8 cellular contexts compared by ENCODE assay signal in genomic region chr3:142447308-142447851, GRCh38. TPM values are rescaled to one million over a fixed set of nuclear protein-coding genes. Genes with fewer than 3 reads are reported as not detected.
DNase-seq lines count a peak whose midpoint lies in the region; ATAC-seq, FAIRE-seq and TF ChIP-seq lines count a peak whose summit lies in the region.

No MANE protein-coding gene starts in this region.

- peaks cover 9% of the 10 kb centered on the region for H3K9me3 Mint-ChIP-seq in WTC11

- in situ Hi-C loops in KBM-7 (cut with MboI; ENCODE audit: low pct_unique_long_range_greater_than_20kb, low sequenced_read_pairs), result no loop called here

- ATAC-seq in WTC11, result peak; percentile 37

- H3K36me3 ChIP-seq in bronchial epithelial cell (ENCODE audit: control insufficient read depth, insufficient read depth, low read length), result no peaks in the 10 kb centered on the region

- no peak for FAIRE-seq in bronchial epithelial cell (lab: Jason Lieb, UNC)

- DNase-seq in GF-D8 (lab: John Stamatoyannopoulos, UW) (peak; percentile 21), GOT3 (lab: John Stamatoyannopoulos, UW) (peak; percentile 31), M059J (ENCODE audit: low read depth) (peak; percentile 67), WTC11 (ENCODE audit: low spot score) (peak; percentile 30), bronchial epithelial cell (ENCODE audit: low read depth) (peak; percentile 29), inferior parietal cortex (ENCODE audit: extremely low spot score) (peak; percentile 47), KBM-7 (no peak)
- peak; percentile 6 to 31 (median 19) for DNase-seq in stimulated activated CD4-positive, alpha-beta T cell treated with anti-CD3 and anti-CD28 coated beads, Interleukin-12 subunit alpha, Interleukin-12 subunit beta, amount 100 ng/mL, for 48 hours (ENCODE audit: low read depth in 2 of 3, low spot score in 1 of 3)

- peak overlapping the region; percentile 99 for H3K27ac Mint-ChIP-seq in WTC11

- CTCF ChIA-PET in WTC11 (lab: Charles Lee), result no interaction called here

- H3K4me3 Mint-ChIP-seq in WTC11, result peak overlapping the region; percentile 98

- no peaks in the 10 kb centered on the region; the same call in 1 of the 2 replicates for H3K27me3 Mint-ChIP-seq in WTC11 (ENCODE audit: low read depth)

- TF ChIP-seq CTCF in WTC11 (IDR thresholded peaks at IDR 0.05) (no peak), bronchial epithelial cell (IDR thresholded peaks at IDR 0.05; ENCODE audit: insufficient read depth, low read length, severe bottlenecking) (no peak)

- peak overlapping the region; percentile 99 for H3K4me3 ChIP-seq in bronchial epithelial cell (ENCODE audit: low read depth, low read length)

- H3K27me3 ChIP-seq in bronchial epithelial cell (ENCODE audit: control insufficient read depth, insufficient read depth, low read length), result no peaks in the 10 kb centered on the region

- peaks cover 19% of the 10 kb centered on the region for H3K4me1 Mint-ChIP-seq in WTC11

- POLR2A ChIA-PET in WTC11 (lab: Charles Lee), result interaction anchor here (0.5 kb wide), 1 partner anchor 435 kb away, joined by 6 read pairs; no protein-coding TSS in a partner anchor

- H3K36me3 Mint-ChIP-seq in WTC11, result peaks cover 13% of the 10 kb centered on the region

TF ChIP-seq in WTC11, 78 proteins besides CTCF, POLR2A, EP300 and RAD21:
- 0 out of 2 replicates have a peak, but pooled peaks have one; percentile 16 for TF ChIP-seq ZNF232 (CRISPR knock-in tag; IDR thresholded peaks at IDR 0.05)
- no peak for TF ChIP-seq ZNF512 (CRISPR knock-in tag; IDR thresholded peaks at IDR 0.05; ENCODE audit: borderline replicate concordance)
- no peak for TF ChIP-seq ZNF423 (CRISPR knock-in tag; IDR thresholded peaks at IDR 0.05)
- TF ChIP-seq ZNF532 (CRISPR knock-in tag; IDR thresholded peaks at IDR 0.05; ENCODE audit: borderline replicate concordance), result no peak
- no peak for TF ChIP-seq MYBL2 (CRISPR knock-in tag; IDR thresholded peaks at IDR 0.05)
TF ChIP-seq in WTC11: peak in this region for 1.

RNA-seq across cellular contexts. Expression of gene XRN1, which starts 0.5 kb away (rescaled TPM):
- total RNA-seq in M059J (2014; rRNA removed; shearing (Covaris generic)), result 19.0 and 28.3 TPM in 2 replicates
- total RNA-seq in WTC11 (2021), result 14.1 to 19.2 TPM (median 17.7 TPM) in 3 replicates
- 15.0 and 31.6 TPM in 2 replicates for total RNA-seq in bronchial epithelial cell
